Comparison of ENCODE assay signal across 8 cellular contexts in genomic region chr15:84079325-84079884, GRCh38.
DNase-seq lines count a peak whose midpoint lies in the region; ATAC-seq and TF ChIP-seq lines count a peak whose summit lies in the region.
"Not testable (repeated sequence)": the region's sequence is repeated elsewhere in the genome, so short reads cannot be mapped to it uniquely, and the experiment has no call there.

No MANE protein-coding gene starts in this region.

- not testable (repeated sequence) for H4K12ac ChIP-seq in trophoblast cell (ENCODE audit: low read depth, low read length)

- H3K27ac Mint-ChIP-seq in GM23338; activated naive CD4-positive, alpha-beta T cell treated with anti-CD3 and anti-CD28 coated beads for 36 hours: not testable (repeated sequence)

- not testable (repeated sequence) for H4K91ac ChIP-seq in trophoblast cell (ENCODE audit: low read depth, low read length)

- H3K27me3 ChIP-seq in ACC112 (ENCODE audit: insufficient read depth, low read length) (peaks cover 51% of the 10 kb centered on the region), GM23338 (ENCODE audit: insufficient read depth) (peaks cover 39% of the 10 kb centered on the region), trophoblast cell (ENCODE audit: insufficient read depth, low read length) (peaks cover 17% of the 10 kb centered on the region)
- not testable (repeated sequence) for H3K27me3 ChIP-seq in endocrine pancreas (ENCODE audit: control insufficient read depth, insufficient read depth, low read length); kidney epithelial cell (ENCODE audit: control insufficient read depth, insufficient read depth, low read length)

- intact Hi-C loops in activated naive CD4-positive, alpha-beta T cell treated with anti-CD3 and anti-CD28 coated beads for 36 hours (cut with micrococcal nuclease) = not testable (repeated sequence)

- not testable (repeated sequence) for TF ChIP-seq CTCF in GM23338 (conservative IDR thresholded peaks at IDR 0.05; ENCODE audit: low read depth in 2 of 2); kidney epithelial cell (IDR thresholded peaks at IDR 0.05; ENCODE audit: insufficient read depth, low read length, poor library complexity, severe bottlenecking)

- H3K4me3 Mint-ChIP-seq in GM23338 = peak overlapping the region; percentile 89
- peak overlapping the region; percentile 77 for H3K4me3 Mint-ChIP-seq in activated naive CD4-positive, alpha-beta T cell treated with anti-CD3 and anti-CD28 coated beads for 36 hours

- not testable (repeated sequence) for H3K9me3 Mint-ChIP-seq in GM23338; activated naive CD4-positive, alpha-beta T cell treated with anti-CD3 and anti-CD28 coated beads for 36 hours

- not testable (repeated sequence) for H3K36me3 Mint-ChIP-seq in GM23338 (ENCODE audit: low read depth); activated naive CD4-positive, alpha-beta T cell treated with anti-CD3 and anti-CD28 coated beads for 36 hours (ENCODE audit: low read depth)

- no CpG with 5 or more reads among the region's 15 CpGs for WGBS in trophoblast cell (ENCODE audit: extremely low coverage, insufficient coverage, insufficient read length)

- not testable (repeated sequence) for H3K79me1 ChIP-seq in trophoblast cell (ENCODE audit: low read length)

- H3K4me2 ChIP-seq in GM23338 = peak overlapping the region; percentile 91
- H3K4me2 ChIP-seq in trophoblast cell (ENCODE audit: low read length) = peak overlapping the region; percentile 88

- not testable (repeated sequence) for H3K9me2 ChIP-seq in GM23338 (ENCODE audit: insufficient read depth)

- not testable (repeated sequence) for H2BK120ac ChIP-seq in trophoblast cell (ENCODE audit: insufficient read depth, low read length, poor library complexity)

- not testable (repeated sequence) for H3K27ac ChIP-seq in ACC112 (ENCODE audit: low read depth, low read length); GM23338 (ENCODE audit: low read depth); trophoblast cell (ENCODE audit: low read depth, low read length)

- H3K4me3 ChIP-seq in ACC112 (ENCODE audit: low read depth, low read length) (peak overlapping the region; percentile 70; the same call in 1 of the 2 replicates), GM23338 (peak overlapping the region; percentile 81), endocrine pancreas (ENCODE audit: control insufficient read depth, insufficient read depth, low read length) (peak overlapping the region; percentile 56), kidney epithelial cell (ENCODE audit: low read depth, low read length) (peak overlapping the region; percentile 45)
- H3K4me3 ChIP-seq in trophoblast cell (ENCODE audit: low read depth, low read length) = not testable (repeated sequence)

- H4K20me1 ChIP-seq in GM23338 (replicated peaks; ENCODE audit: insufficient read depth) = not testable (repeated sequence)

- not testable (repeated sequence) for H2AK5ac ChIP-seq in trophoblast cell (ENCODE audit: low read length)

- not testable (repeated sequence) for H2BK12ac ChIP-seq in trophoblast cell (ENCODE audit: low read length)

- H4K8ac ChIP-seq in trophoblast cell (ENCODE audit: low read depth, low read length) = not testable (repeated sequence)

- CTCF ChIA-PET in activated naive CD4-positive, alpha-beta T cell treated with anti-CD3 and anti-CD28 coated beads for 36 hours (lab: Charles Lee) = not testable (repeated sequence)

- peaks cover 19% of the 10 kb centered on the region for H3K27me3 Mint-ChIP-seq in GM23338 (ENCODE audit: insufficient read depth, low read depth, poor library complexity)
- H3K27me3 Mint-ChIP-seq in activated naive CD4-positive, alpha-beta T cell treated with anti-CD3 and anti-CD28 coated beads for 36 hours (ENCODE audit: low read depth) = peaks cover 58% of the 10 kb centered on the region

- peak; percentile 9 for ATAC-seq in GM23338

- peak overlapping the region; percentile 77 for H3K9ac ChIP-seq in endocrine pancreas (ENCODE audit: control insufficient read depth, insufficient read depth, low read length)
- not testable (repeated sequence) for H3K9ac ChIP-seq in trophoblast cell (ENCODE audit: low read length)

- not testable (repeated sequence) for H2AFZ ChIP-seq in ACC112 (ENCODE audit: low read length, unreplicated experiment); trophoblast cell (ENCODE audit: insufficient read depth, low read length, poor library complexity)
- peak overlapping the region; percentile 88 for H2AFZ ChIP-seq in GM23338

- H3K4me1 Mint-ChIP-seq in GM23338; activated naive CD4-positive, alpha-beta T cell treated with anti-CD3 and anti-CD28 coated beads for 36 hours (ENCODE audit: low read depth): not testable (repeated sequence)

- not testable (repeated sequence) for H3K14ac ChIP-seq in trophoblast cell (ENCODE audit: low read length)

- not testable (repeated sequence) for H3K23ac ChIP-seq in trophoblast cell (ENCODE audit: low read length)

- not testable (repeated sequence) for H3K18ac ChIP-seq in trophoblast cell (ENCODE audit: low read length)

- H3K79me2 ChIP-seq in ACC112 (ENCODE audit: control insufficient read depth, insufficient read depth, low read length, unreplicated experiment); GM23338 (replicated peaks; ENCODE audit: insufficient read depth); trophoblast cell (ENCODE audit: control insufficient read depth, insufficient read depth, low read length, poor library complexity): not testable (repeated sequence)

- H3K4ac ChIP-seq in trophoblast cell (ENCODE audit: low read depth, low read length) = not testable (repeated sequence)

- H3K36me3 ChIP-seq in ACC112 (ENCODE audit: insufficient read depth, low read length); GM23338 (ENCODE audit: insufficient read depth); endocrine pancreas (ENCODE audit: control insufficient read depth, insufficient read depth, low read length); kidney epithelial cell (ENCODE audit: control insufficient read depth, insufficient read depth, low read length); trophoblast cell (ENCODE audit: control insufficient read depth in 1 of 2, insufficient read depth in 2 of 2, low read length in 2 of 2): not testable (repeated sequence)

- H2BK5ac ChIP-seq in trophoblast cell (ENCODE audit: low read depth, low read length, poor library complexity) = not testable (repeated sequence)

- not testable (repeated sequence) for H3K4me1 ChIP-seq in ACC112 (ENCODE audit: control insufficient read depth, insufficient read depth, low read length, unreplicated experiment); GM23338 (ENCODE audit: insufficient read depth); endocrine pancreas (ENCODE audit: control insufficient read depth, insufficient read depth, low read length); trophoblast cell (ENCODE audit: control insufficient read depth in 1 of 2, insufficient read depth in 2 of 2, low read length in 2 of 2)

- not testable (repeated sequence) for H3K9me3 ChIP-seq in endocrine pancreas (ENCODE audit: control insufficient read depth, low read length); trophoblast cell (ENCODE audit: insufficient read depth, low read depth, low read length)

- H3F3A ChIP-seq in GM23338 (replicated peaks; ENCODE audit: low read depth) = not testable (repeated sequence)

- DNase-seq in GM23338 (ENCODE audit: low spot score) (peak; percentile 3), NCI-H2107 treated with DMSO at 0.1 percent for 48 hours (lab: John Stamatoyannopoulos, UW; ENCODE audit: unreplicated experiment) (peak; percentile 1), RPMI8226 (peak; percentile 3)
- DNase-seq in activated naive CD4-positive, alpha-beta T cell treated with anti-CD3 and anti-CD28 coated beads for 36 hours; kidney epithelial cell (ENCODE audit: low read depth); trophoblast cell: not testable (repeated sequence)
